ENCODE assay signal across 21 cellular contexts in the genomic region with DNA sequence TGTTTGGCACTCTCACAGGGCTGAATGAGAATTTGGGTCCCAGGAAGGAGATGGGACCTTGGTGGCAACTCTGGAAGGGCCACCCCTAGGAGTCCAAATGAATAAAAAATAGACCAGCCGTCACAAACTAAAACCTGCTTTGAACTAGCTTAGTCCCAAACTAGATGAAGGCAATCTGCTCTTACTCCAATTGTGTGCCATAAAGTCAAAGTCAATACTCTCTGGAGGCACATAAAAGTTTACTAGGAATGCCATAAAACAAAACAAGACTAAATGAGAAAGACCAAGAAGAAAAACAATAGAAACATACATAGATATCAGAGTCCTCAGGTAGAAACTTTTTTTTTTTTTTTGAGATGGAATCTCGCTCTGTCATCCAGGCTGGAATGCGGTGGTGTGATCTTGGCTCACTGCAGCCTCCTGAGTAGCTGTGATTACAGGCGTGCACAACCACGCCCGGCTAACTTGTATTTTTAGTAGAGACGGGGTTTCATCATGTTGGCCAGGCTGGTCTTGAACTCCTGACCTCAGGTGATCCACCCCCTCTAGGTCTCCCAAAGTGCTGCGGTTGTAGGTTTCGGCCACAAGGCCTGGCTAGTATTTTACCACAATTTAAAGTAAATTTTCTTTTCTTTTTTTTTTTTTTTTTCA. TPM values are rescaled to one million over a fixed set of nuclear protein-coding genes. Genes with fewer than 3 reads are reported as not detected.
DNase-seq lines count a peak whose midpoint lies in the region; ATAC-seq and TF ChIP-seq lines count a peak whose summit lies in the region.
"Had no signal": no experiment of that assay in that cellular context is flagged by ENCODE, and none has a peak within 500 bp of the region (broad histone marks: within the 10 kb centered on the region; RNA-seq: fewer than 3 reads in every experiment).

No MANE protein-coding gene starts in this region.

- H3K4me1 ChIP-seq in mucosa of descending colon (ENCODE audit: low read depth), result peaks cover 13% of the 10 kb centered on the region
- H3K4me1 ChIP-seq: A549 had no signal

- TF ChIP-seq CTCF in VCaP (conservative IDR thresholded peaks at IDR 0.05) (no peak), mucosa of descending colon (IDR thresholded peaks at IDR 0.05) (no peak)

- peak overlapping the region; percentile 3 for H3K27ac Mint-ChIP-seq in activated CD4-positive, alpha-beta memory T cell treated with anti-CD3 and anti-CD28 coated beads for 36 hours
- no peak overlapping the region for H3K27ac Mint-ChIP-seq in activated CD4-positive, alpha-beta memory T cell treated with anti-CD3 and anti-CD28 coated beads, Interleukin-2, amount 10 ng/mL, durations not matched to agents 7 days and 5 days
- H3K27ac Mint-ChIP-seq: CD14-positive monocyte; CD4-positive, alpha-beta memory T cell; HFFc6 had no signal

- no peaks in the 10 kb centered on the region for H3K36me3 Mint-ChIP-seq in activated CD4-positive, alpha-beta memory T cell treated with anti-CD3 and anti-CD28 coated beads for 36 hours
- H3K36me3 Mint-ChIP-seq in activated CD4-positive, alpha-beta memory T cell treated with anti-CD3 and anti-CD28 coated beads, Interleukin-2, amount 10 ng/mL, durations not matched to agents 7 days and 5 days (ENCODE audit: low read depth), result no peaks in the 10 kb centered on the region
- H3K36me3 Mint-ChIP-seq: CD14-positive monocyte; CD4-positive, alpha-beta memory T cell had no signal

- ATAC-seq in mucosa of descending colon, result peak; percentile 88
- ATAC-seq in sciatic nerve, result no peak
- ATAC-seq: HCT116 had no signal

- intact Hi-C loops in activated CD4-positive, alpha-beta memory T cell treated with anti-CD3 and anti-CD28 coated beads for 36 hours (cut with micrococcal nuclease), result no loop called here
- intact Hi-C loops in mucosa of descending colon (cut with DNase I, micrococcal nuclease), result no loop called here
- intact Hi-C loops in sciatic nerve (cut with DNase I), result no loop called here

- CTCF ChIA-PET in activated CD4-positive, alpha-beta memory T cell treated with anti-CD3 and anti-CD28 coated beads for 36 hours (lab: Charles Lee), result no interaction called here
- CTCF ChIA-PET in activated CD4-positive, alpha-beta memory T cell treated with anti-CD3 and anti-CD28 coated beads, Interleukin-2, amount 10 ng/mL, durations not matched to agents 7 days and 5 days (lab: Charles Lee), result no interaction called here

- no peak overlapping the region for H3K4me3 ChIP-seq in mucosa of descending colon
- H3K4me3 ChIP-seq: A549 had no signal

- POLR2A ChIA-PET in activated CD4-positive, alpha-beta memory T cell treated with anti-CD3 and anti-CD28 coated beads for 36 hours (lab: Charles Lee), result no interaction called here
- POLR2A ChIA-PET in activated CD4-positive, alpha-beta memory T cell treated with anti-CD3 and anti-CD28 coated beads, Interleukin-2, amount 10 ng/mL, durations not matched to agents 7 days and 5 days (lab: Charles Lee), result no interaction called here

- no peak for DNase-seq in activated CD4-positive, alpha-beta memory T cell treated with anti-CD3 and anti-CD28 coated beads for 36 hours
- DNase-seq in activated CD4-positive, alpha-beta memory T cell treated with anti-CD3 and anti-CD28 coated beads, Interleukin-2, amount 10 ng/mL, durations not matched to agents 7 days and 5 days, result no peak
- DNase-seq in mucosa of descending colon, result peak in 2 of 3 donors; percentile 45 to 64
- no peak for DNase-seq in NOMO-1 treated with DMSO at 0.1 percent for 48 hours (lab: John Stamatoyannopoulos, UW; ENCODE audit: unreplicated experiment)
- no peak for DNase-seq in stimulated activated CD4-positive, alpha-beta T cell treated with anti-CD3 and anti-CD28 coated beads, Interleukin-1b, Interleukin-23, amount 100 ng/mL, for 48 hours
- DNase-seq in sciatic nerve (ENCODE audit: low spot score), result no peak
- DNase-seq: AML-193; CD4-positive, alpha-beta memory T cell; DMS153; DMS79; GDM1; GOT3; H7; HFFc6 had no signal

- peak overlapping the region; percentile 29 for H3K27ac ChIP-seq in VCaP
- H3K27ac ChIP-seq: 22Rv1, A549 had no signal

- H3K9me3 Mint-ChIP-seq in activated CD4-positive, alpha-beta memory T cell treated with anti-CD3 and anti-CD28 coated beads for 36 hours, result no peaks in the 10 kb centered on the region
- H3K9me3 Mint-ChIP-seq in activated CD4-positive, alpha-beta memory T cell treated with anti-CD3 and anti-CD28 coated beads, Interleukin-2, amount 10 ng/mL, durations not matched to agents 7 days and 5 days, result no peaks in the 10 kb centered on the region

- H3K9me3 ChIP-seq in mucosa of descending colon, result no peaks in the 10 kb centered on the region
- H3K9me3 ChIP-seq: A549 had no signal

- H3K4me1 Mint-ChIP-seq in activated CD4-positive, alpha-beta memory T cell treated with anti-CD3 and anti-CD28 coated beads for 36 hours (ENCODE audit: low read depth), result no peaks in the 10 kb centered on the region
- no peaks in the 10 kb centered on the region for H3K4me1 Mint-ChIP-seq in activated CD4-positive, alpha-beta memory T cell treated with anti-CD3 and anti-CD28 coated beads, Interleukin-2, amount 10 ng/mL, durations not matched to agents 7 days and 5 days
- H3K4me1 Mint-ChIP-seq: CD14-positive monocyte; CD4-positive, alpha-beta memory T cell had no signal

- H3K27me3 Mint-ChIP-seq in activated CD4-positive, alpha-beta memory T cell treated with anti-CD3 and anti-CD28 coated beads for 36 hours, result peaks cover 6% of the 10 kb centered on the region
- no peaks in the 10 kb centered on the region for H3K27me3 Mint-ChIP-seq in activated CD4-positive, alpha-beta memory T cell treated with anti-CD3 and anti-CD28 coated beads, Interleukin-2, amount 10 ng/mL, durations not matched to agents 7 days and 5 days

- no peak overlapping the region for H3K4me3 Mint-ChIP-seq in activated CD4-positive, alpha-beta memory T cell treated with anti-CD3 and anti-CD28 coated beads for 36 hours
- no peak overlapping the region for H3K4me3 Mint-ChIP-seq in activated CD4-positive, alpha-beta memory T cell treated with anti-CD3 and anti-CD28 coated beads, Interleukin-2, amount 10 ng/mL, durations not matched to agents 7 days and 5 days
- H3K4me3 Mint-ChIP-seq: CD14-positive monocyte; CD4-positive, alpha-beta memory T cell; HFFc6 had no signal

- no peaks in the 10 kb centered on the region for H3K36me3 ChIP-seq in mucosa of descending colon (ENCODE audit: low read depth)

RNA-seq across cellular contexts. Expression of a gene that starts 8.1 kb away (rescaled TPM):
- not detected for total RNA-seq in activated CD4-positive, alpha-beta memory T cell treated with anti-CD3 and anti-CD28 coated beads for 36 hours
- not detected for total RNA-seq in activated CD4-positive, alpha-beta memory T cell treated with anti-CD3 and anti-CD28 coated beads, Interleukin-2, amount 10 ng/mL, durations not matched to agents 7 days and 5 days
- not detected for total RNA-seq in mucosa of descending colon
- not detected for total RNA-seq in sciatic nerve
- total RNA-seq: CD4-positive, alpha-beta memory T cell; Daoy; H7; HepG2; HFFc6 had no signal

Comparison
In these comparisons a context has a peak if more than half of its experiments do, and no peak if none do; other contexts are left out.
1. DNase-seq: peak in mucosa of descending colon (2 of 3); none in activated CD4-positive, alpha-beta memory T cell treated with anti-CD3 and anti-CD28 coated beads for 36 hours (single experiment), activated CD4-positive, alpha-beta memory T cell treated with anti-CD3 and anti-CD28 coated beads, Interleukin-2, amount 10 ng/mL, durations not matched to agents 7 days and 5 days (single experiment), NOMO-1 treated with DMSO at 0.1 percent for 48 hours (single experiment), stimulated activated CD4-positive, alpha-beta T cell treated with anti-CD3 and anti-CD28 coated beads, Interleukin-1b, Interleukin-23, amount 100 ng/mL, for 48 hours (single experiment) and sciatic nerve (single experiment).